ENCODE assay signal across 25 cellular contexts in the genomic region with DNA sequence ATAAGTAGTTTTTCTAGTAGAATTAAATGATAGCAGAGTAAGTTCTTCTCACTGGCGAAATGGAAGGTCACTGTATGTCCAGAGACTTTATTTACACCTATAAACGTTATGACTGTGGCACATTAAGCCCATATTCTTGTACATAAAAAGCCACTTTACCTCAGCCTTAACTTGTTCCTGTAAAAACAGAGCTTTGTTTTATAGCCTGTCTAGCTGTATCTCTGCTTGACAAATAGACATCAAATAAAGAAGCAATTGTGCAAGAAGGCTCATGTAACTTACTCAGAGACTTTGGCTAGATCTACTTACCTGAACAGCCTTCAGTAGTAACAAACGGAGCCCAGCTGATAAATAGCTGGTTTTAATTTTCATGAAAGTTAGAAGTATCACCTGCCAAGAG.
DNase-seq lines count a peak whose midpoint lies in the region; ATAC-seq and TF ChIP-seq lines count a peak whose summit lies in the region.
"Had no signal": no experiment of that assay in that cellular context is flagged by ENCODE, and none has a peak within 500 bp of the region (broad histone marks: within the 10 kb centered on the region; RNA-seq: fewer than 3 reads in every experiment).

No MANE protein-coding gene starts in this region.

- TF ChIP-seq CTCF in mucosa of descending colon (IDR thresholded peaks at IDR 0.05) (no peak), MCF 10A (IDR thresholded peaks at IDR 0.05; ENCODE audit: unreplicated experiment) (no peak)

- no TSS peak for BruUV-seq in MCF 10A (replicated peaks; lab: Mats Ljungman, UMichigan)

- POLR2A ChIA-PET in HEK293T (lab: Yijun Ruan, JAX) (no interaction called here), MCF 10A (lab: Yijun Ruan, JAX) (no interaction called here)

- intact Hi-C loops in mucosa of descending colon (cut with DNase I, micrococcal nuclease) (no loop called here), sciatic nerve (cut with DNase I) (no loop called here), MCF 10A (cut with micrococcal nuclease) (no loop called here)

- CTCF ChIA-PET in HEK293T (lab: Yijun Ruan, JAX) = no interaction called here
- CTCF ChIA-PET in MCF 10A (lab: Yijun Ruan, JAX) = no interaction called here

- DNase-seq in COLO829 (ENCODE audit: low spot score) (peak; percentile 11), HEK293T (ENCODE audit: extremely low spot score) (no peak), amniotic epithelial cell (ENCODE audit: low read depth) (peak; percentile 13), mucosa of descending colon (no peak), sciatic nerve (ENCODE audit: low spot score) (no peak), NCI-H748 (lab: John Stamatoyannopoulos, UW; ENCODE audit: unreplicated experiment) (no peak), MCF 10A (ENCODE audit: unreplicated experiment) (no peak)
- DNase-seq: CD4-positive, CD25-positive, alpha-beta regulatory T cell; COR-L47; DMS79; EL; GF-D8; NCI-H1092; NCI-H1417 treated with DMSO at 0.1 percent for 48 hours; NCI-H1694 treated with DMSO at 0.1 percent for 48 hours; NCI-H2081; NCI-H446; NCI-H526 treated with DMSO at 0.1 percent for 48 hours; Peyer's patch; SHP77 treated with DMSO at 0.1 percent for 48 hours had no signal

- H3K4me1 ChIP-seq in mucosa of descending colon (ENCODE audit: low read depth) = no peaks in the 10 kb centered on the region
- H3K4me1 ChIP-seq: BLaER1, HAP-1, Peyer's patch had no signal

- H3K4me3 Mint-ChIP-seq in MCF 10A (ENCODE audit: unreplicated experiment) = no peak overlapping the region
- H3K4me3 Mint-ChIP-seq: CD4-positive, CD25-positive, alpha-beta regulatory T cell; GM23338; IgD-negative memory B cell had no signal

- no peaks in the 10 kb centered on the region for H3K9me3 ChIP-seq in mucosa of descending colon
- H3K9me3 ChIP-seq: BLaER1, HAP-1, Peyer's patch had no signal

- ATAC-seq in mucosa of descending colon (peak; percentile 80), sciatic nerve (no peak), HG02588 (IDR thresholded peaks at IDR 0.05; ENCODE audit: unreplicated experiment) (no peak)
- ATAC-seq: GM23338 had no signal

- H3K27me3 Mint-ChIP-seq in MCF 10A (ENCODE audit: insufficient read depth, unreplicated experiment) = no peaks in the 10 kb centered on the region
- H3K27me3 Mint-ChIP-seq: CD4-positive, CD25-positive, alpha-beta regulatory T cell; IgD-negative memory B cell had no signal

- no peak overlapping the region for H3K4me3 ChIP-seq in mucosa of descending colon
- H3K4me3 ChIP-seq: BLaER1, GM23338, HAP-1, Peyer's patch had no signal

- H3K36me3 ChIP-seq in mucosa of descending colon (ENCODE audit: low read depth) = no peaks in the 10 kb centered on the region
- H3K36me3 ChIP-seq: BLaER1, HAP-1, Peyer's patch had no signal

- no peaks in the 10 kb centered on the region for H3K4me1 Mint-ChIP-seq in MCF 10A (ENCODE audit: insufficient read depth, unreplicated experiment)
- H3K4me1 Mint-ChIP-seq: CD4-positive, CD25-positive, alpha-beta regulatory T cell; IgD-negative memory B cell had no signal

- no peaks in the 10 kb centered on the region for H3K9me3 Mint-ChIP-seq in MCF 10A (ENCODE audit: unreplicated experiment)

- H3K36me3 Mint-ChIP-seq in MCF 10A (ENCODE audit: insufficient read depth, unreplicated experiment) = no peaks in the 10 kb centered on the region
- H3K36me3 Mint-ChIP-seq: CD4-positive, CD25-positive, alpha-beta regulatory T cell; IgD-negative memory B cell had no signal

- no peak overlapping the region for H3K27ac Mint-ChIP-seq in MCF 10A (ENCODE audit: low read depth, unreplicated experiment)
- H3K27ac Mint-ChIP-seq: IgD-negative memory B cell had no signal

TF ChIP-seq in HEK293T, 16 proteins besides CTCF, POLR2A, EP300 and RAD21:
- TF ChIP-seq CTBP1 (IDR thresholded peaks at IDR 0.05; ENCODE audit: borderline replicate concordance) (peak; percentile 68), ZNF384 (IDR thresholded peaks at IDR 0.05) (no peak), L3MBTL2 (conservative IDR thresholded peaks at IDR 0.05) (no peak), FOXM1 (IDR thresholded peaks at IDR 0.05; ENCODE audit: borderline replicate concordance) (no peak), ELF4 (IDR thresholded peaks at IDR 0.05) (no peak), HDGF (IDR thresholded peaks at IDR 0.05; ENCODE audit: borderline replicate concordance) (no peak), FOXA1 (IDR thresholded peaks at IDR 0.05) (no peak), TARDBP (IDR thresholded peaks at IDR 0.05) (no peak), SP1 (IDR thresholded peaks at IDR 0.05) (no peak), ARNT (IDR thresholded peaks at IDR 0.05) (no peak)
- TF ChIP-seq, protein P1, sequence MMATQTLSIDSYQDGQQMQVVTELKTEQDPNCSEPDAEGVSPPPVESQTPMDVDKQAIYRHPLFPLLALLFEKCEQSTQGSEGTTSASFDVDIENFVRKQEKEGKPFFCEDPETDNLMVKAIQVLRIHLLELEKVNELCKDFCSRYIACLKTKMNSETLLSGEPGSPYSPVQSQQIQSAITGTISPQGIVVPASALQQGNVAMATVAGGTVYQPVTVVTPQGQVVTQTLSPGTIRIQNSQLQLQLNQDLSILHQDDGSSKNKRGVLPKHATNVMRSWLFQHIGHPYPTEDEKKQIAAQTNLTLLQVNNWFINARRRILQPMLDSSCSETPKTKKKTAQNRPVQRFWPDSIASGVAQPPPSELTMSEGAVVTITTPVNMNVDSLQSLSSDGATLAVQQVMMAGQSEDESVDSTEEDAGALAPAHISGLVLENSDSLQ (IDR thresholded peaks at IDR 0.05) = peak; percentile 92
TF ChIP-seq in HEK293T: peak in this region for 2.

Comparison
In these comparisons a context has a peak if more than half of its experiments do, and no peak if none do; other contexts are left out.
1. DNase-seq: peak in COLO829 (single experiment) and amniotic epithelial cell (single experiment); none in HEK293T (single experiment), mucosa of descending colon (0 of 3), sciatic nerve (single experiment), NCI-H748 (single experiment) and MCF 10A (single experiment).